32 cellular contexts compared by ENCODE assay signal in genomic region chr2:133218204-133218603, GRCh38.
"Had no signal": no experiment of that assay in that cellular context is flagged by ENCODE, and none has a peak within 500 bp of the region (broad histone marks: within the 10 kb centered on the region; RNA-seq: fewer than 3 reads in every experiment).

No MANE protein-coding gene starts in this region.

- DNase-seq: activated effector memory CD4-positive, alpha-beta T cell treated with anti-CD3 and anti-CD28 coated beads, Interleukin-2, amount 50 U/mL, for 16 hours; activated effector memory CD4-positive, alpha-beta T cell treated with Interleukin-2 at 50 U/mL for 16 hours; activated gamma-delta T cell; activated gamma-delta T cell treated with Interleukin-2 at 50 U/mL for 16 hours; activated naive CD4-positive, alpha-beta T cell; activated naive CD4-positive, alpha-beta T cell treated with anti-CD3 and anti-CD28 coated beads for 36 hours; activated naive CD4-positive, alpha-beta T cell treated with anti-CD3 and anti-CD28 coated beads, Interleukin-2, amount 10 ng/mL, durations not matched to agents 7 days and 5 days; activated naive CD4-positive, alpha-beta T cell treated with anti-CD3 and anti-CD28 coated beads, Interleukin-2, amount 50 U/mL, for 16 hours; activated naive CD4-positive, alpha-beta T cell treated with Interleukin-2 at 50 U/mL for 16 hours; activated naive CD8-positive, alpha-beta T cell treated with anti-CD3 and anti-CD28 coated beads for 36 hours; activated naive CD8-positive, alpha-beta T cell treated with anti-CD3 and anti-CD28 coated beads, Interleukin-2, amount 10 ng/mL, durations not matched to agents 7 days and 5 days; activated naive CD8-positive, alpha-beta T cell treated with anti-CD3 and anti-CD28 coated beads, Interleukin-2, amount 50 U/mL, for 24 hours; activated T-cell treated with anti-CD3 and anti-CD28 coated beads, Interleukin-2, amount 50 U/mL, for 1 hour; activated T-cell treated with anti-CD3 and anti-CD28 coated beads, Interleukin-2, amount 50 U/mL, for 24 hours; activated T-cell treated with anti-CD3 and anti-CD28 coated beads, Interleukin-2, amount 50 U/mL, for 4 hours; activated T-cell treated with anti-CD3 and anti-CD28 coated beads, Interleukin-2, amount 50 U/mL, for 48 hours; activated T-cell treated with anti-CD3 and anti-CD28 coated beads, Interleukin-2, amount 50 U/mL, for 72 hours; adrenal gland; amniotic stem cell; amygdala; anterior cingulate cortex; aorta; body of pancreas; brain microvascular endothelial cell; caudate nucleus; central memory CD4-positive, alpha-beta T cell; cerebellar nuclear complex had no signal

- H3K9me3 ChIP-seq: adrenal gland, ascending aorta, body of pancreas, breast epithelium had no signal

- ATAC-seq: activated naive CD4-positive, alpha-beta T cell treated with anti-CD3 and anti-CD28 coated beads, Interleukin-2, amount 50 U/mL, for 72 hours; activated naive CD8-positive, alpha-beta T cell treated with anti-CD3 and anti-CD28 coated beads, Interleukin-2, amount 50 U/mL, for 24 hours; activated T-cell treated with anti-CD3 and anti-CD28 coated beads, Interleukin-2, amount 50 U/mL, for 4 hours; activated T-cell treated with anti-CD3 and anti-CD28 coated beads, Interleukin-2, amount 50 U/mL, for 72 hours; activated T-helper 17 cell treated with anti-CD3 and anti-CD28 coated beads, Interleukin-2, amount 50 U/mL, for 72 hours; body of pancreas had no signal

- H3K27me3 ChIP-seq: adrenal gland, ascending aorta, body of pancreas, brain microvascular endothelial cell, breast epithelium, cardiac muscle cell had no signal

- H3K4me1 ChIP-seq: adrenal gland, ascending aorta, body of pancreas, breast epithelium had no signal

- H3K27ac ChIP-seq: adrenal gland, ascending aorta, body of pancreas, brain microvascular endothelial cell, breast epithelium, cardiac muscle cell had no signal

- H3K4me3 ChIP-seq: adrenal gland, ascending aorta, body of pancreas, breast epithelium, cardiac muscle cell had no signal

- H3K36me3 ChIP-seq: adrenal gland, ascending aorta, brain microvascular endothelial cell, breast epithelium, cardiac muscle cell had no signal
